In the genomic region with DNA sequence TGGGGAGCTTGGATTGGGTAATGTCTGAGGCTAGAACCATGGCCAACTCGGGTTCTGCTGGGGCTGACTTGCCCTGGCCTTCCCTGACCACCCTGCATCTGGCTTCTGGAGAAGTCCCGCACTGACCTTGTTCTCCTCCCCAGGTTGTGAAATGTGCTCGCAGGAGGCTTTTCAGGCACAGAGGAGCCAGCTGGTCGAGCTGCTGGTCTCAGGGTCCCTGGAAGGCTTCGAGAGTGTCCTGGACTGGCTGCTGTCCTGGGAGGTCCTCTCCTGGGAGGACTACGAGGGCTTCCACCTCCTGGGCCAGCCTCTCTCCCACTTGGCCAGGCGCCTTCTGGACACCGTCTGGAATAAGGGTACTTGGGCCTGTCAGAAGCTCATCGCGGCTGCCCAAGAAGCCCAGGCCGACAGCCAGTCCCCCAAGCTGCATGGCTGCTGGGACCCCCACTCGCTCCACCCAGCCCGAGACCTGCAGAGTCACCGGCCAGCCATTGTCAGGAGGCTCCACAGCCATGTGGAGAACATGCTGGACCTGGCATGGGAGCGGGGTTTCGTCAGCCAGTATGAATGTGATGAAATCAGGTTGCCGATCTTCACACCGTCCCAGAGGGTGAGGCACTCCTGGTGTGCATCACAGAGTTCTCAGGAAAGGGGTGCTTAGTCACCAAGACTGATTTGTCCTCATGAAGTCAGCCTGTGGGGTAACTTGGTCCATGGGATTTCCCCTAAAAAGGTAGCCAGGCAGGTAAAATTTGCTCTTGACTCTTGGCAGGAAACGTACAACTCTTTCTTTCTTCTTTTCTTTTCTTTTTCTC, we compare ENCODE assay signal across 9 cellular contexts. TPM values are rescaled to one million over a fixed set of nuclear protein-coding genes. Genes with fewer than 3 reads are reported as not detected.
DNase-seq lines count a peak whose midpoint lies in the region; ATAC-seq and TF ChIP-seq lines count a peak whose summit lies in the region.
"Had no signal": no experiment of that assay in that cellular context is flagged by ENCODE, and none has a peak within 500 bp of the region (broad histone marks: within the 10 kb centered on the region; RNA-seq: fewer than 3 reads in every experiment).

No MANE protein-coding gene starts in this region.

- CTCF ChIA-PET in activated CD8-positive, alpha-beta T cell treated with anti-CD3 and anti-CD28 coated beads for 36 hours (lab: Charles Lee): interaction anchor here (1.2 to 2.8 kb wide), 5 partner anchors 9 to 107 kb away, joined by 3 to 11 read pairs (median 11); no protein-coding TSS in a partner anchor
- CTCF ChIA-PET in activated CD8-positive, alpha-beta T cell treated with anti-CD3 and anti-CD28 coated beads, Interleukin-2, amount 10 ng/mL, durations not matched to agents 7 days and 5 days (lab: Charles Lee): interaction anchor here (1.0 to 1.2 kb wide), 3 partner anchors 12 to 34 kb away, joined by 3 read pairs; no protein-coding TSS in a partner anchor

- H3K4me1 Mint-ChIP-seq in activated CD8-positive, alpha-beta T cell treated with anti-CD3 and anti-CD28 coated beads for 36 hours (ENCODE audit: low read depth): peaks cover 51% of the 10 kb centered on the region
- peaks cover 40% of the 10 kb centered on the region for H3K4me1 Mint-ChIP-seq in activated CD8-positive, alpha-beta T cell treated with anti-CD3 and anti-CD28 coated beads, Interleukin-2, amount 10 ng/mL, durations not matched to agents 7 days and 5 days (ENCODE audit: low read depth)
- peaks cover 84% of the 10 kb centered on the region for H3K4me1 Mint-ChIP-seq in activated T-cell treated with anti-CD3 and anti-CD28 coated beads, Interleukin-2, amount 50 U/mL, for 4 hours (ENCODE audit: low read depth)

- peak; percentile 73 for ATAC-seq in activated CD8-positive, alpha-beta T cell treated with anti-CD3 and anti-CD28 coated beads for 36 hours
- ATAC-seq in activated CD8-positive, alpha-beta T cell treated with anti-CD3 and anti-CD28 coated beads, Interleukin-2, amount 10 ng/mL, durations not matched to agents 7 days and 5 days: no peak
- ATAC-seq in activated T-cell treated with anti-CD3 and anti-CD28 coated beads, Interleukin-2, amount 50 U/mL, for 4 hours: peak; percentile 81 to 85
- peak; percentile 84 for ATAC-seq in stimulated activated naive CD8-positive, alpha-beta T cell treated with anti-CD3 and anti-CD28 coated beads, Interleukin-15, Interleukin-2, amounts not matched to agents 100 U/mL and 50 U/mL, for 24 hours
- ATAC-seq in HG02610 (IDR thresholded peaks at IDR 0.05; ENCODE audit: unreplicated experiment) (no peak), GM21825 (IDR thresholded peaks at IDR 0.05; ENCODE audit: unreplicated experiment) (no peak)
- ATAC-seq: body of pancreas had no signal

- peaks cover 6% of the 10 kb centered on the region for H3K36me3 Mint-ChIP-seq in activated CD8-positive, alpha-beta T cell treated with anti-CD3 and anti-CD28 coated beads for 36 hours (ENCODE audit: low read depth)
- peaks cover 14% of the 10 kb centered on the region for H3K36me3 Mint-ChIP-seq in activated CD8-positive, alpha-beta T cell treated with anti-CD3 and anti-CD28 coated beads, Interleukin-2, amount 10 ng/mL, durations not matched to agents 7 days and 5 days (ENCODE audit: low read depth)
- peaks cover 17% of the 10 kb centered on the region for H3K36me3 Mint-ChIP-seq in activated T-cell treated with anti-CD3 and anti-CD28 coated beads, Interleukin-2, amount 50 U/mL, for 4 hours (ENCODE audit: insufficient read depth)

- H3K9me3 Mint-ChIP-seq in activated CD8-positive, alpha-beta T cell treated with anti-CD3 and anti-CD28 coated beads for 36 hours: peaks cover 8% of the 10 kb centered on the region
- H3K9me3 Mint-ChIP-seq in activated CD8-positive, alpha-beta T cell treated with anti-CD3 and anti-CD28 coated beads, Interleukin-2, amount 10 ng/mL, durations not matched to agents 7 days and 5 days (ENCODE audit: insufficient read depth): peaks cover 9% of the 10 kb centered on the region
- peaks cover 8% of the 10 kb centered on the region for H3K9me3 Mint-ChIP-seq in activated T-cell treated with anti-CD3 and anti-CD28 coated beads, Interleukin-2, amount 50 U/mL, for 4 hours

- H3K4me3 Mint-ChIP-seq in activated CD8-positive, alpha-beta T cell treated with anti-CD3 and anti-CD28 coated beads for 36 hours: peak overlapping the region; percentile 23
- no peak overlapping the region for H3K4me3 Mint-ChIP-seq in activated CD8-positive, alpha-beta T cell treated with anti-CD3 and anti-CD28 coated beads, Interleukin-2, amount 10 ng/mL, durations not matched to agents 7 days and 5 days
- peak overlapping the region; percentile 75 for H3K4me3 Mint-ChIP-seq in activated T-cell treated with anti-CD3 and anti-CD28 coated beads, Interleukin-2, amount 50 U/mL, for 4 hours

- intact Hi-C loops in activated CD8-positive, alpha-beta T cell treated with anti-CD3 and anti-CD28 coated beads for 36 hours (cut with micrococcal nuclease): loop anchor here (5.0 kb wide), 1 partner anchor 43 kb away; the partner anchor contains the start of gene CYLD

- POLR2A ChIA-PET in activated CD8-positive, alpha-beta T cell treated with anti-CD3 and anti-CD28 coated beads for 36 hours (lab: Charles Lee): interaction anchor here (0.5 to 1.5 kb wide), 6 partner anchors 9 to 42 kb away, joined by 3 to 4 read pairs (median 4); partner anchors contain the start of genes CYLD and SNX20
- POLR2A ChIA-PET in activated CD8-positive, alpha-beta T cell treated with anti-CD3 and anti-CD28 coated beads, Interleukin-2, amount 10 ng/mL, durations not matched to agents 7 days and 5 days (lab: Charles Lee): interaction anchor here (0.6 kb wide), 1 partner anchor 503 kb away, joined by 9 read pairs; no protein-coding TSS in a partner anchor

- TF ChIP-seq CTCF in activated CD8-positive, alpha-beta T cell treated with anti-CD3 and anti-CD28 coated beads for 36 hours (IDR thresholded peaks at IDR 0.05): no peak

- H3K27ac Mint-ChIP-seq in activated CD8-positive, alpha-beta T cell treated with anti-CD3 and anti-CD28 coated beads for 36 hours: peak overlapping the region; percentile 66
- no peak overlapping the region for H3K27ac Mint-ChIP-seq in activated CD8-positive, alpha-beta T cell treated with anti-CD3 and anti-CD28 coated beads, Interleukin-2, amount 10 ng/mL, durations not matched to agents 7 days and 5 days

- peaks cover 6% of the 10 kb centered on the region for H3K27me3 Mint-ChIP-seq in activated CD8-positive, alpha-beta T cell treated with anti-CD3 and anti-CD28 coated beads for 36 hours
- peaks cover 5% of the 10 kb centered on the region for H3K27me3 Mint-ChIP-seq in activated CD8-positive, alpha-beta T cell treated with anti-CD3 and anti-CD28 coated beads, Interleukin-2, amount 10 ng/mL, durations not matched to agents 7 days and 5 days (ENCODE audit: low read depth)
- H3K27me3 Mint-ChIP-seq in activated T-cell treated with anti-CD3 and anti-CD28 coated beads, Interleukin-2, amount 50 U/mL, for 4 hours (ENCODE audit: low read depth): no peaks in the 10 kb centered on the region

- DNase-seq in activated CD8-positive, alpha-beta T cell treated with anti-CD3 and anti-CD28 coated beads for 36 hours: peak; percentile 63
- DNase-seq in activated CD8-positive, alpha-beta T cell treated with anti-CD3 and anti-CD28 coated beads, Interleukin-2, amount 10 ng/mL, durations not matched to agents 7 days and 5 days: no peak
- peak; percentile 60 for DNase-seq in activated T-cell treated with anti-CD3 and anti-CD28 coated beads, Interleukin-2, amount 50 U/mL, for 4 hours
- peak; percentile 53 for DNase-seq in iris pigment epithelial cell (ENCODE audit: low read depth)
- DNase-seq in stimulated activated naive CD8-positive, alpha-beta T cell treated with anti-CD3 and anti-CD28 coated beads, Interleukin-15, Interleukin-2, amounts not matched to agents 100 U/mL and 50 U/mL, for 24 hours: peak; percentile 69
- DNase-seq in DMS79 treated with DMSO at 0.1 percent for 48 hours (lab: John Stamatoyannopoulos, UW): no peak
- DNase-seq: body of pancreas had no signal

RNA-seq across cellular contexts. Expression of gene NOD2, which starts 6.1 kb away (rescaled TPM):
- 1 to 10 TPM; 1.1 to 1.6 TPM for total RNA-seq in activated CD8-positive, alpha-beta T cell treated with anti-CD3 and anti-CD28 coated beads for 36 hours
- total RNA-seq in activated CD8-positive, alpha-beta T cell treated with anti-CD3 and anti-CD28 coated beads, Interleukin-2, amount 10 ng/mL, durations not matched to agents 7 days and 5 days: 1 to 10 TPM; 1.6 to 1.7 TPM
- total RNA-seq in activated T-cell treated with anti-CD3 and anti-CD28 coated beads, Interleukin-2, amount 50 U/mL, for 4 hours: 1 to 10 TPM; 2.9 to 6.2 (median 3.9) TPM

RNA-seq across cellular contexts. Expression of gene SNX20, which starts 18.4 kb away (rescaled TPM):
- total RNA-seq in activated CD8-positive, alpha-beta T cell treated with anti-CD3 and anti-CD28 coated beads for 36 hours: 10 to 100 TPM; 24.6 to 25.0 TPM
- 10 to 100 TPM; 64.8 to 65.3 TPM for total RNA-seq in activated CD8-positive, alpha-beta T cell treated with anti-CD3 and anti-CD28 coated beads, Interleukin-2, amount 10 ng/mL, durations not matched to agents 7 days and 5 days
- 10 to 100 TPM; 16.3 to 25.7 (median 16.6) TPM for total RNA-seq in activated T-cell treated with anti-CD3 and anti-CD28 coated beads, Interleukin-2, amount 50 U/mL, for 4 hours

RNA-seq across cellular contexts. Expression of gene CYLD, which starts 42.3 kb away (rescaled TPM):
- 10 to 100 TPM; 86.4 to 94.4 TPM for total RNA-seq in activated CD8-positive, alpha-beta T cell treated with anti-CD3 and anti-CD28 coated beads for 36 hours
- 100 to 1,000 TPM; 116 to 129 TPM for total RNA-seq in activated CD8-positive, alpha-beta T cell treated with anti-CD3 and anti-CD28 coated beads, Interleukin-2, amount 10 ng/mL, durations not matched to agents 7 days and 5 days
- total RNA-seq in activated T-cell treated with anti-CD3 and anti-CD28 coated beads, Interleukin-2, amount 50 U/mL, for 4 hours: 100 to 1,000 TPM in 1 of 3 donors, 10 to 100 TPM in 2; 84.5 to 133 (median 88.4) TPM

Comparison
In these comparisons a context has a peak if more than half of its experiments do, and no peak if none do; other contexts are left out.
1. ATAC-seq: peak in activated CD8-positive, alpha-beta T cell treated with anti-CD3 and anti-CD28 coated beads for 36 hours (single experiment), activated T-cell treated with anti-CD3 and anti-CD28 coated beads, Interleukin-2, amount 50 U/mL, for 4 hours (2 of 2) and stimulated activated naive CD8-positive, alpha-beta T cell treated with anti-CD3 and anti-CD28 coated beads, Interleukin-15, Interleukin-2, amounts not matched to agents 100 U/mL and 50 U/mL, for 24 hours (single experiment); none in activated CD8-positive, alpha-beta T cell treated with anti-CD3 and anti-CD28 coated beads, Interleukin-2, amount 10 ng/mL, durations not matched to agents 7 days and 5 days (single experiment), HG02610 (single experiment) and GM21825 (single experiment).
2. DNase-seq: peak in activated CD8-positive, alpha-beta T cell treated with anti-CD3 and anti-CD28 coated beads for 36 hours (single experiment), activated T-cell treated with anti-CD3 and anti-CD28 coated beads, Interleukin-2, amount 50 U/mL, for 4 hours (single experiment), iris pigment epithelial cell (single experiment) and stimulated activated naive CD8-positive, alpha-beta T cell treated with anti-CD3 and anti-CD28 coated beads, Interleukin-15, Interleukin-2, amounts not matched to agents 100 U/mL and 50 U/mL, for 24 hours (single experiment); none in activated CD8-positive, alpha-beta T cell treated with anti-CD3 and anti-CD28 coated beads, Interleukin-2, amount 10 ng/mL, durations not matched to agents 7 days and 5 days (single experiment) and DMS79 treated with DMSO at 0.1 percent for 48 hours (single experiment).